Comparison of ENCODE assay signal across 2 cellular contexts in genomic region chr18:2625217-2625616, GRCh38.
TF ChIP-seq lines count a peak whose summit lies in the region.

No MANE protein-coding gene starts in this region.

TF ChIP-seq in HepG2, 621 proteins besides CTCF, POLR2A, EP300 and RAD21:
- TF ChIP-seq ZNF747 (CRISPR knock-in tag; IDR thresholded peaks at IDR 0.05; ENCODE audit: borderline replicate concordance) (no peak), BHLHE40 (IDR thresholded peaks at IDR 0.05; ENCODE audit: low read length) (0 out of 2 replicates have a peak, but pooled peaks have one; percentile 10), SIX1 (CRISPR knock-in tag; IDR thresholded peaks at IDR 0.05; ENCODE audit: borderline replicate concordance) (no peak)
TF ChIP-seq in HepG2: peak in this region for 1.

TF ChIP-seq in K562, 482 proteins besides CTCF, POLR2A, EP300 and RAD21:
- TF ChIP-seq HMBOX1 (IDR thresholded peaks at IDR 0.05) = no peak
- TF ChIP-seq KHSRP (IDR thresholded peaks at IDR 0.05) = no peak
- no peak for TF ChIP-seq ZNF561 (CRISPR knock-in tag; conservative IDR thresholded peaks at IDR 0.05)
- no peak for TF ChIP-seq SAFB2 (IDR thresholded peaks at IDR 0.05; ENCODE audit: borderline replicate concordance, low read depth, low read length, severe bottlenecking)
TF ChIP-seq in K562: peak in this region for 0.
